Comparison of ENCODE assay signal across 15 cellular contexts in genomic region chr5:161333194-161333880, GRCh38.
DNase-seq lines count a peak whose midpoint lies in the region; ATAC-seq and TF ChIP-seq lines count a peak whose summit lies in the region.
"Had no signal": no experiment of that assay in that cellular context is flagged by ENCODE, and none has a peak within 500 bp of the region (broad histone marks: within the 10 kb centered on the region; RNA-seq: fewer than 3 reads in every experiment).

No MANE protein-coding gene starts in this region.

- no peaks in the 10 kb centered on the region for H3K9me3 ChIP-seq in neuronal stem cell (replicated peaks in 1 of 2; ENCODE audit: control insufficient read depth in 2 of 2, insufficient read depth in 1 of 2, low read depth in 1 of 2, low read length in 2 of 2)
- H3K9me3 ChIP-seq: BE2C, Caco-2 had no signal

- no peak overlapping the region for H3K27ac Mint-ChIP-seq in WTC11
- H3K27ac Mint-ChIP-seq: CD4-positive, CD25-positive, alpha-beta regulatory T cell; HFFc6 had no signal

- H3K4ac ChIP-seq in neuronal stem cell (ENCODE audit: low read length), result no peak overlapping the region

- ATAC-seq in WTC11 (peak; percentile 61; the same call in 1 of the 2 replicates), HG03280 (IDR thresholded peaks at IDR 0.05; ENCODE audit: unreplicated experiment) (no peak), HG03196 (IDR thresholded peaks at IDR 0.05; ENCODE audit: unreplicated experiment) (no peak), GM21423 (IDR thresholded peaks at IDR 0.05; ENCODE audit: unreplicated experiment) (no peak)
- ATAC-seq: HCT116 had no signal

- no peak overlapping the region for H3K14ac ChIP-seq in neuronal stem cell (ENCODE audit: low read length)

- peaks cover 4% of the 10 kb centered on the region for H3K9me3 Mint-ChIP-seq in WTC11

- no peaks in the 10 kb centered on the region for H3K27me3 ChIP-seq in neuronal stem cell (ENCODE audit: control insufficient read depth in 3 of 3, insufficient read depth in 3 of 3, low read depth in 1 of 3, low read length in 3 of 3)
- H3K27me3 ChIP-seq: BE2C had no signal

- H3K27me3 Mint-ChIP-seq in WTC11 (ENCODE audit: low read depth), result no peaks in the 10 kb centered on the region

- no peak overlapping the region for H3K9ac ChIP-seq in neuronal stem cell (ENCODE audit: low read depth, low read length, poor library complexity)
- H3K9ac ChIP-seq: KMS-11 had no signal

- no peak overlapping the region for H3K27ac ChIP-seq in neuronal stem cell (replicated peaks; ENCODE audit: low read length)
- H3K27ac ChIP-seq: HL-60, KMS-11 had no signal

- H3K36me3 Mint-ChIP-seq in WTC11, result no peaks in the 10 kb centered on the region
- H3K36me3 Mint-ChIP-seq: CD4-positive, CD25-positive, alpha-beta regulatory T cell had no signal

- H2BK12ac ChIP-seq in neuronal stem cell (ENCODE audit: low read length), result no peak overlapping the region

- DNase-seq in WTC11 (ENCODE audit: low spot score) (no peak), iPS-NIHi7 (ENCODE audit: extremely low spot score) (peak; percentile 12), neuronal stem cell (ENCODE audit: low spot score) (peak; percentile 35)
- DNase-seq: ACHN; BE2C; C1 segment of cervical spinal cord; Caco-2; CD4-positive, CD25-positive, alpha-beta regulatory T cell; HFFc6 had no signal

- no peak overlapping the region for H3K23ac ChIP-seq in neuronal stem cell (ENCODE audit: low read depth, low read length, poor library complexity)

- WGBS in neuronal stem cell (ENCODE audit: extremely low coverage in 2 of 2, insufficient read length in 2 of 2, insufficient replicate concordance in 1 of 2), 2 donors, result no CpG with 5 or more reads among the region's 3 CpGs

- H4K8ac ChIP-seq in neuronal stem cell (ENCODE audit: low read depth, low read length), result no peak overlapping the region

- H3K4me2 ChIP-seq in neuronal stem cell (ENCODE audit: insufficient read depth, low read length, poor library complexity, severe bottlenecking), result no peak overlapping the region
- H3K4me2 ChIP-seq: KMS-11 had no signal

- peaks cover 5 to 6% of the 10 kb centered on the region in 2 donors for H3K4me1 ChIP-seq in neuronal stem cell (ENCODE audit: control insufficient read depth in 2 of 2, insufficient read depth in 1 of 2, low read depth in 1 of 2, low read length in 2 of 2)
- H3K4me1 ChIP-seq: BE2C, Caco-2 had no signal

- no peak overlapping the region for H2AK5ac ChIP-seq in neuronal stem cell (ENCODE audit: low read depth, low read length)

- H4K91ac ChIP-seq in neuronal stem cell (ENCODE audit: low read depth, low read length, poor library complexity), result no peak overlapping the region

- TF ChIP-seq CTCF in WTC11 (IDR thresholded peaks at IDR 0.05), result no peak

- H3K4me3 Mint-ChIP-seq in WTC11, result no peak overlapping the region
- H3K4me3 Mint-ChIP-seq: CD4-positive, CD25-positive, alpha-beta regulatory T cell; HFFc6 had no signal

- CTCF ChIA-PET in WTC11 (lab: Charles Lee), result no interaction called here

- no peaks in the 10 kb centered on the region for H3K79me1 ChIP-seq in neuronal stem cell (ENCODE audit: low read depth, low read length)

- peaks cover 13% of the 10 kb centered on the region for H3K4me1 Mint-ChIP-seq in WTC11
- H3K4me1 Mint-ChIP-seq: CD4-positive, CD25-positive, alpha-beta regulatory T cell had no signal

- H3K4me3 ChIP-seq in neuronal stem cell (ENCODE audit: low read length in 2 of 2), result no peak overlapping the region

- H2BK15ac ChIP-seq in neuronal stem cell (ENCODE audit: low read length), result no peak overlapping the region

- POLR2A ChIA-PET in WTC11 (lab: Charles Lee), result no interaction called here

- no peak overlapping the region for H2AFZ ChIP-seq in neuronal stem cell (ENCODE audit: low read length)

- no peak overlapping the region for H2BK120ac ChIP-seq in neuronal stem cell (ENCODE audit: low read depth, low read length)

- no peaks in the 10 kb centered on the region for H3K36me3 ChIP-seq in neuronal stem cell (replicated peaks in 1 of 2; ENCODE audit: control insufficient read depth in 2 of 2, insufficient read depth in 2 of 2, low read length in 2 of 2)
- H3K36me3 ChIP-seq: BE2C had no signal

- no peak overlapping the region for H2BK5ac ChIP-seq in neuronal stem cell (ENCODE audit: low read length)

- H3K18ac ChIP-seq in neuronal stem cell (ENCODE audit: low read length), result no peak overlapping the region

TF ChIP-seq in WTC11, 78 proteins besides CTCF, POLR2A, EP300 and RAD21:
- no peak for TF ChIP-seq RORB (CRISPR knock-in tag; IDR thresholded peaks at IDR 0.05)
- TF ChIP-seq FOXK1 (CRISPR knock-in tag; IDR thresholded peaks at IDR 0.05), result no peak
- no peak for TF ChIP-seq SP1 (CRISPR knock-in tag; conservative IDR thresholded peaks at IDR 0.05)
